ENCODE assay signal across 9 cellular contexts in the genomic region with DNA sequence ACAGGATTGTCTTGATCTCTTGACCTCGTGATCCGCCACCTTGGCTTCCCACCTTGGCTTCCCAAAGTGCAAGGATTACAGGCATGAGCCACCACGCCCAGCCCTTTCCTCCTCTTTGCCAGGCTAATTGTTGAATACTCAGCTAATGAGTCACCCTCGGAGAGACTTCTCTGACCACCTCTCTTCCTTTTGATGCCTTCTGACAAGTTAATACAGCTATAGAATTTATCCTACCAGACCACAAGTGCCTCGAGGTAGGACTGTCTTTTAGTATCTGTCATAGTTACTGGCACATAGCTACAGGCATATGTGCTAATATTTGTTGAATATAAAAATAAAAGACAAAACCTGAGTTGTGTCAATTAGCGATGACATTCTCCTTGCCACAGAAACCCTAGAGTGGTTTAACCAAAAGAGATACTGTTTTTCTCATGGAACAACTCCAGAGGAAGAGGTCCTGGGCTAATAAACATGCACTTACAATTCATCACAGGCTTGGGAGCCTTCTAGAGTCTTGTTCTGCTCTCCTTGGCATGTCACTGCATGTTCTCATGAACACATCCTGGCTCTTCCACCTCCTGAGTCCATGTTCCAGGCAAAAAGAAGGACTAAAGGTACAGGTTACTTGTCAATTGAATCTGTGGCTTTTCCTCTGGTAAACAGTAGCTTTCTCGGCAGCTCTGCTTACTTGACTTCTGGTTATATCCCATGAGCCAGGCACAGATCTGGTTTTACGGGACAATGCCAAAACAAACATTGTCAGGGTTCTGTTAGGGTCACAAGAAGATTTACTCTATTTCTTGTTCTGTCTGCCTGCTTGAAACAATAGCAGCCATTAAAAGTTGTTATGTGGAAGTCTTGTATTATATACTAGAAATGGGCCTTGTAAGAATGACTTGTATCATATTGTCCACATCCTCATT.
DNase-seq lines count a peak whose midpoint lies in the region; ATAC-seq, FAIRE-seq and TF ChIP-seq lines count a peak whose summit lies in the region.
"Had no signal": no experiment of that assay in that cellular context is flagged by ENCODE, and none has a peak within 500 bp of the region (broad histone marks: within the 10 kb centered on the region; RNA-seq: fewer than 3 reads in every experiment).

No MANE protein-coding gene starts in this region.

- H3K27ac Mint-ChIP-seq in T-helper 2 cell treated with Interferon-gamma antibody and Interleukin-4, amounts not matched to agents 5 μg/mL and 100 μg/mL, for 36 hours = no peak overlapping the region

- no peaks in the 10 kb centered on the region for H3K27me3 ChIP-seq in body of pancreas
- H3K27me3 ChIP-seq: cardiac muscle cell had no signal

- H3K36me3 ChIP-seq in body of pancreas (replicated peaks in 1 of 2; ENCODE audit: insufficient read depth in 1 of 2, low read depth in 2 of 2) = no peaks in the 10 kb centered on the region
- H3K36me3 ChIP-seq: cardiac muscle cell had no signal

- no peak for TF ChIP-seq POLR2A in body of pancreas (IDR thresholded peaks at IDR 0.05)

- TF ChIP-seq CTCF in body of pancreas (IDR thresholded peaks at IDR 0.05) (no peak), D721Med (IDR thresholded peaks at IDR 0.05; ENCODE audit: insufficient read depth, missing control alignments) (no peak)

- H3K27me3 Mint-ChIP-seq in T-helper 2 cell treated with Interferon-gamma antibody and Interleukin-4, amounts not matched to agents 5 μg/mL and 100 μg/mL, for 36 hours (ENCODE audit: low read depth) = peaks cover 3% of the 10 kb centered on the region

- H3K9me3 Mint-ChIP-seq in T-helper 2 cell treated with Interferon-gamma antibody and Interleukin-4, amounts not matched to agents 5 μg/mL and 100 μg/mL, for 36 hours = no peaks in the 10 kb centered on the region

- FAIRE-seq in RCC 7860 (lab: Jason Lieb, UNC) (peak; percentile 67), D721Med (lab: Jason Lieb, UNC) (no peak)

- H3K4me3 Mint-ChIP-seq in T-helper 2 cell treated with Interferon-gamma antibody and Interleukin-4, amounts not matched to agents 5 μg/mL and 100 μg/mL, for 36 hours = no peak overlapping the region

- no peaks in the 10 kb centered on the region for H3K4me1 Mint-ChIP-seq in T-helper 2 cell treated with Interferon-gamma antibody and Interleukin-4, amounts not matched to agents 5 μg/mL and 100 μg/mL, for 36 hours (ENCODE audit: low read depth)

- no peaks in the 10 kb centered on the region for H3K9me3 ChIP-seq in body of pancreas

- intact Hi-C loops in body of pancreas (cut with DNase I) = loop anchor here (5.0 to 10.0 kb wide), 2 partner anchors 63 to 285 kb away; no protein-coding TSS in a partner anchor

- H3K27ac ChIP-seq in epithelial cell of prostate (peak overlapping the region; percentile 97), body of pancreas (no peak overlapping the region)
- H3K27ac ChIP-seq: cardiac muscle cell had no signal

- no peaks in the 10 kb centered on the region for H3K36me3 Mint-ChIP-seq in T-helper 2 cell treated with Interferon-gamma antibody and Interleukin-4, amounts not matched to agents 5 μg/mL and 100 μg/mL, for 36 hours (ENCODE audit: low read depth)

- ATAC-seq in body of pancreas = no peak

- H3K4me3 ChIP-seq in body of pancreas = no peak overlapping the region
- H3K4me3 ChIP-seq: cardiac muscle cell had no signal

- DNase-seq in EL = peak; percentile 75
- peak; percentile 82 for DNase-seq in RCC 7860 (ENCODE audit: low spot score)
- peak; percentile 89 for DNase-seq in epithelial cell of prostate (ENCODE audit: low read depth, low spot score)
- DNase-seq in mucosa of gallbladder (ENCODE audit: low spot score) = peak; percentile 37
- no peak for DNase-seq in stimulated activated CD4-positive, alpha-beta T cell treated with anti-CD3 and anti-CD28 coated beads, Interleukin-2, amount 100 ng/mL, for 48 hours
- no peak for DNase-seq in T-helper 2 cell treated with Interferon-gamma antibody and Interleukin-4, amounts not matched to agents 5 μg/mL and 100 μg/mL, for 36 hours (ENCODE audit: low spot score)
- no peak for DNase-seq in body of pancreas
- DNase-seq in D721Med (ENCODE audit: insufficient read length, low spot score) = no peak

- WGBS in body of pancreas, 2 donors = 47 to 49% methylated on average over 8 of the region's 8 CpGs

- H3K4me1 ChIP-seq in body of pancreas = peaks cover 4% of the 10 kb centered on the region

Comparison
In these comparisons a context has a peak if more than half of its experiments do, and no peak if none do; other contexts are left out.
1. DNase-seq: peak in EL (single experiment), RCC 7860 (single experiment), epithelial cell of prostate (single experiment) and mucosa of gallbladder (single experiment); none in stimulated activated CD4-positive, alpha-beta T cell treated with anti-CD3 and anti-CD28 coated beads, Interleukin-2, amount 100 ng/mL, for 48 hours (0 of 2), T-helper 2 cell treated with Interferon-gamma antibody and Interleukin-4, amounts not matched to agents 5 μg/mL and 100 μg/mL, for 36 hours (single experiment), body of pancreas (0 of 4) and D721Med (single experiment).